10 cellular contexts compared by ENCODE assay signal in the genomic region with DNA sequence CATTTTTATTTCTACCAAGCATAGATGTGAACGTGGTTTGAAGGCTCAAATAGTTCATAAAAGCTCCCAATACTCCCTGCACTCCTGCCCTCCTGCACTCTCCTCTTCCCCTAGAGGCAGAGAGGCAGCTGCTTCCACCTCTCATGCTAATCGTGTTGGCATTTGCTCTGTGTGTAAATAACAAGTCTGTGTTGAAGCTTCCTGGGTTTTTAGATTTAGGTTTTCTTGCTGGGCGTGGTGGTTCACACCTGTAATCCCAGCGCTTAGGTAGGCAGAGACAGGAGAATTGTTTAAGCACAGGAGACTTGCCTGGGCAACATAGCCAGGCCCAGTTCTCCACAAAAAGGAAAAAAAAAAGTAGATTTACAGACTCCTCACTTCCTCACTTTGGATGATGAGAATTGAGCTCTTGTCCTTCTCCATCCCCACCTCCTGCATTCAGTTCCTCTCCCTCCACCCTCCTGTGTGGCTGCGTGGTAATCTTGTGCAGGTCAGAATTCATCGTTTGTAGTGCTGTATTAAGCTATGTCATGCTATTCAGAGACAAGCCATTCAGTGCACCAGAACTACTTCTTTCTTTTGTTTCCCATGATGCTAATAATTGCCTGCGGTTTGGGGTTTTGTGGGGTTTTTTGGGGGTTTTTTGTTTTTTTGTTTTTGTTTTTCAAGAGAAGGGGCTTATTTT. TPM values are rescaled to one million over a fixed set of nuclear protein-coding genes. Genes with fewer than 3 reads are reported as not detected.
DNase-seq lines count a peak whose midpoint lies in the region; ATAC-seq, FAIRE-seq and TF ChIP-seq lines count a peak whose summit lies in the region.
"Had no signal": no experiment of that assay in that cellular context is flagged by ENCODE, and none has a peak within 500 bp of the region (broad histone marks: within the 10 kb centered on the region; RNA-seq: fewer than 3 reads in every experiment).

No MANE protein-coding gene starts in this region.

- intact Hi-C loops in pancreas (cut with DNase I), result no loop called here

- H3K4me3 Mint-ChIP-seq in activated naive CD8-positive, alpha-beta T cell treated with anti-CD3 and anti-CD28 coated beads for 36 hours, result no peak overlapping the region
- H3K4me3 Mint-ChIP-seq: naive B cell had no signal

- peaks cover 34% of the 10 kb centered on the region for H3K4me1 Mint-ChIP-seq in activated naive CD8-positive, alpha-beta T cell treated with anti-CD3 and anti-CD28 coated beads for 36 hours
- H3K4me1 Mint-ChIP-seq: naive B cell had no signal

- H3K9me3 ChIP-seq in pancreas (no peaks in the 10 kb centered on the region), smooth muscle cell (replicated peaks; ENCODE audit: low read depth) (no peaks in the 10 kb centered on the region)
- H3K9me3 ChIP-seq: HAP-1 had no signal

- POLR2A ChIA-PET in RWPE1 (lab: Yijun Ruan, JAX; ENCODE audit: low non-redundant PET), result no interaction called here

- H3K27me3 ChIP-seq in pancreas, result no peaks in the 10 kb centered on the region
- no peaks in the 10 kb centered on the region for H3K27me3 ChIP-seq in smooth muscle cell (ENCODE audit: low read depth)

- no peaks in the 10 kb centered on the region for H3K9me3 Mint-ChIP-seq in activated naive CD8-positive, alpha-beta T cell treated with anti-CD3 and anti-CD28 coated beads for 36 hours
- H3K9me3 Mint-ChIP-seq: naive B cell had no signal

- H3K79me2 ChIP-seq in smooth muscle cell (ENCODE audit: low read depth), result no peaks in the 10 kb centered on the region

- H3K4me3 ChIP-seq in pancreas, result no peak overlapping the region
- no peak overlapping the region for H3K4me3 ChIP-seq in smooth muscle cell
- H3K4me3 ChIP-seq: HAP-1 had no signal

- 46 to 51% methylated on average over 7 of the region's 7 CpGs for WGBS in pancreas, 2 donors
- 43% methylated on average over 7 of the region's 7 CpGs for WGBS in smooth muscle cell (ENCODE audit: low lambda C conversion rate)

- DNase-seq in COLO668 (lab: John Stamatoyannopoulos, UW; ENCODE audit: unreplicated experiment), result peak; percentile 35
- no peak for DNase-seq in activated naive CD8-positive, alpha-beta T cell treated with anti-CD3 and anti-CD28 coated beads for 36 hours
- DNase-seq in pancreas, result no peak
- no peak for DNase-seq in RWPE1 (ENCODE audit: low spot score)
- DNase-seq in LoVo (ENCODE audit: low spot score), result no peak
- no peak for DNase-seq in smooth muscle cell (lab: John Stamatoyannopoulos, UW; ENCODE audit: unreplicated experiment)
- DNase-seq: naive B cell had no signal

- TF ChIP-seq CTCF in pancreas (IDR thresholded peaks at IDR 0.05) (no peak), RWPE1 (conservative IDR thresholded peaks at IDR 0.05; ENCODE audit: low read depth) (no peak), smooth muscle cell (IDR thresholded peaks at IDR 0.05; ENCODE audit: borderline replicate concordance, insufficient read depth, poor library complexity, severe bottlenecking) (no peak)

- no peak overlapping the region for H3K27ac ChIP-seq in pancreas
- H3K27ac ChIP-seq in RWPE1, result no peak overlapping the region
- H3K27ac ChIP-seq in smooth muscle cell (ENCODE audit: low read depth), result no peak overlapping the region

- H2AFZ ChIP-seq in smooth muscle cell (ENCODE audit: low read depth), result no peak overlapping the region

- no peak overlapping the region for H3K4me2 ChIP-seq in smooth muscle cell

- H4K20me1 ChIP-seq in smooth muscle cell (ENCODE audit: low read depth), result no peaks in the 10 kb centered on the region

- H3K4me1 ChIP-seq in pancreas (no peaks in the 10 kb centered on the region), smooth muscle cell (ENCODE audit: low read depth) (no peaks in the 10 kb centered on the region)
- H3K4me1 ChIP-seq: HAP-1 had no signal

- ATAC-seq in GM18909 (IDR thresholded peaks at IDR 0.05; ENCODE audit: poor library complexity, unreplicated experiment) (peak; percentile 84), HG03159 (IDR thresholded peaks at IDR 0.05; ENCODE audit: unreplicated experiment) (peak; percentile 69), pancreas (no peak)

- no peaks in the 10 kb centered on the region for H3K27me3 Mint-ChIP-seq in activated naive CD8-positive, alpha-beta T cell treated with anti-CD3 and anti-CD28 coated beads for 36 hours
- H3K27me3 Mint-ChIP-seq: naive B cell had no signal

- no peaks in the 10 kb centered on the region for H3K36me3 ChIP-seq in pancreas
- no peaks in the 10 kb centered on the region for H3K36me3 ChIP-seq in smooth muscle cell (ENCODE audit: low read depth)
- H3K36me3 ChIP-seq: HAP-1 had no signal

- peak overlapping the region; percentile 72 for H3K27ac Mint-ChIP-seq in activated naive CD8-positive, alpha-beta T cell treated with anti-CD3 and anti-CD28 coated beads for 36 hours

- CTCF ChIA-PET in RWPE1 (lab: Yijun Ruan, JAX), result interaction anchor here (1.1 to 3.0 kb wide), 3 partner anchors 9 to 40 kb away, joined by 4 to 12 read pairs (median 5); no protein-coding TSS in a partner anchor

- FAIRE-seq in pancreas (lab: Jason Lieb, UNC), result no peak

- no peaks in the 10 kb centered on the region for H3F3A ChIP-seq in smooth muscle cell (ENCODE audit: low read depth)

- H3K36me3 Mint-ChIP-seq in activated naive CD8-positive, alpha-beta T cell treated with anti-CD3 and anti-CD28 coated beads for 36 hours, result no peaks in the 10 kb centered on the region
- H3K36me3 Mint-ChIP-seq: naive B cell had no signal

- H3K9ac ChIP-seq in smooth muscle cell (ENCODE audit: low read depth), result no peak overlapping the region

RNA-seq across cellular contexts. Expression of a gene that starts 37.4 kb away (rescaled TPM):
- 10 to 100 TPM; 50.8 to 52.9 TPM for total RNA-seq in activated naive CD8-positive, alpha-beta T cell treated with anti-CD3 and anti-CD28 coated beads for 36 hours
- total RNA-seq in pancreas, result 1 to 10 TPM in 1 of 6 donors, under 1 TPM in 4, not detected in 1; 0.25 to 1.2 (median 0.55) TPM
- 1 to 10 TPM; 1.6 to 1.9 TPM for polyA plus RNA-seq in pancreas
- total RNA-seq in smooth muscle cell, result not detected in 2 replicates
- not detected in 2 replicates for polyA plus RNA-seq in smooth muscle cell

RNA-seq across cellular contexts. Expression of a gene that starts 58.8 kb away (rescaled TPM):
- total RNA-seq in activated naive CD8-positive, alpha-beta T cell treated with anti-CD3 and anti-CD28 coated beads for 36 hours, result 10 to 100 TPM; 83.8 to 84.8 TPM
- 10 to 100 TPM; 14.8 to 28.0 (median 17.9) TPM for total RNA-seq in pancreas
- 10 to 100 TPM; 42.5 to 55.2 TPM for polyA plus RNA-seq in pancreas
- total RNA-seq in smooth muscle cell, result 41.1 and 42.9 TPM in 2 replicates
- polyA plus RNA-seq in smooth muscle cell, result 46.2 and 53.8 TPM in 2 replicates

Comparison
In these comparisons a context has a peak if more than half of its experiments do, and no peak if none do; other contexts are left out.
1. ATAC-seq: peak in GM18909 (single experiment) and HG03159 (single experiment); none in pancreas (0 of 4).
2. RNA of a gene that starts 37.4 kb away (total RNA-seq): 50.8 to 52.9 TPM in activated naive CD8-positive, alpha-beta T cell treated with anti-CD3 and anti-CD28 coated beads for 36 hours; 0.25 to 1.2 TPM in pancreas and not detected in smooth muscle cell; every median in the first group is over 10 times any median in the second.